ENCODE assay signal across 11 cellular contexts in the genomic region with DNA sequence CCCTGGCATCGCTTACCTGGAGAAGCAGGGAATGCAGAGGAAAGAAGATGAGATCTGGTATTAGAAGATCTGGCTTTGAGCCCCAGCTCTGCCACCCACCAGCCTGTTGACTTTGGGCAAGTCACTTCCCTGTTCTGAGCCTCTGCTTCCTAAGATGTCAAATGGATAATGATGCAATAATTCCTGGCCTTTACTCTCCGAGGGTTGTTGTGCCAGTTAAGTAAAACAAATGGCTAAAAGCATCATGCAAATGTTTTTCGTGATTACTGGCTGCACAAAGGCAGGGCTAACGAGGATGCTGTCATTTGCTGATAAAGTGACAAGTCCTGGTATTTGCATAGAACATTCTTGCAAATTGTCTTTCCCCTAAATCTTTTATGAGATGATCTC. TPM values are rescaled to one million over a fixed set of nuclear protein-coding genes. Genes with fewer than 3 reads are reported as not detected.
DNase-seq lines count a peak whose midpoint lies in the region; ATAC-seq and TF ChIP-seq lines count a peak whose summit lies in the region.
"Had no signal": no experiment of that assay in that cellular context is flagged by ENCODE, and none has a peak within 500 bp of the region (broad histone marks: within the 10 kb centered on the region; RNA-seq: fewer than 3 reads in every experiment).

No MANE protein-coding gene starts in this region.

- H3K27ac Mint-ChIP-seq in CD8-positive, alpha-beta T cell, result peak overlapping the region; percentile 62
- peak overlapping the region; percentile 41 for H3K27ac Mint-ChIP-seq in activated naive CD8-positive, alpha-beta T cell
- H3K27ac Mint-ChIP-seq in natural killer cell, result peak overlapping the region; percentile 87 to 96

- peaks cover 30% of the 10 kb centered on the region for H3F3A ChIP-seq in MM.1S (ENCODE audit: insufficient read depth, low read length)

- peaks cover 39% of the 10 kb centered on the region for H3K4me1 Mint-ChIP-seq in CD8-positive, alpha-beta T cell (ENCODE audit: low read depth)
- peaks cover 37% of the 10 kb centered on the region for H3K4me1 Mint-ChIP-seq in activated naive CD8-positive, alpha-beta T cell (ENCODE audit: low read depth)
- H3K4me1 Mint-ChIP-seq in natural killer cell, result peaks cover 38 to 39% of the 10 kb centered on the region in 2 donors

- no peaks in the 10 kb centered on the region for H3K9me3 Mint-ChIP-seq in CD8-positive, alpha-beta T cell
- no peaks in the 10 kb centered on the region for H3K9me3 Mint-ChIP-seq in activated naive CD8-positive, alpha-beta T cell (ENCODE audit: low read depth)
- H3K9me3 Mint-ChIP-seq in natural killer cell, result no peaks in the 10 kb centered on the region

- H3K4me3 Mint-ChIP-seq in CD8-positive, alpha-beta T cell, result peak overlapping the region; percentile 94
- H3K4me3 Mint-ChIP-seq in activated naive CD8-positive, alpha-beta T cell, result peak overlapping the region; percentile 93
- peak overlapping the region; percentile 93 for H3K4me3 Mint-ChIP-seq in natural killer cell

- CTCF ChIA-PET in CD8-positive, alpha-beta T cell (lab: Charles Lee), result interaction anchor here (1.7 to 6.3 kb wide), 2 partner anchors 8 to 15 kb away, joined by 4 to 69 read pairs; a partner anchor contains a TSS

- H3K9me3 ChIP-seq in CD8-positive, alpha-beta T cell (ENCODE audit: low read length), result no peaks in the 10 kb centered on the region
- H3K9me3 ChIP-seq in MM.1S (replicated peaks; ENCODE audit: insufficient read depth, low read length) (no peaks in the 10 kb centered on the region), right atrium auricular region (no peaks in the 10 kb centered on the region)
- H3K9me3 ChIP-seq: esophagus muscularis mucosa had no signal

- H3K9me2 ChIP-seq in MM.1S (replicated peaks; ENCODE audit: insufficient read depth, low read length), result no peaks in the 10 kb centered on the region

- POLR2A ChIA-PET in CD8-positive, alpha-beta T cell (lab: Charles Lee), result interaction anchor here (1.0 to 5.9 kb wide), 3 partner anchors 9 to 77 kb away, joined by 3 to 65 read pairs (median 58); a partner anchor contains a TSS

- H3K79me2 ChIP-seq in MM.1S (ENCODE audit: low read length), result peaks cover 7% of the 10 kb centered on the region; the same call in 1 of the 2 replicates

- TF ChIP-seq CTCF in CD8-positive, alpha-beta T cell (IDR thresholded peaks at IDR 0.05), result no peak
- TF ChIP-seq CTCF in MM.1S (IDR thresholded peaks at IDR 0.05; ENCODE audit: low read length) (no peak), natural killer cell (IDR thresholded peaks at IDR 0.05) (no peak), right atrium auricular region (IDR thresholded peaks at IDR 0.05) (no peak)

- H3K9ac ChIP-seq in MM.1S (ENCODE audit: low read length), result no peak overlapping the region

- no peak for DNase-seq in CD8-positive, alpha-beta T cell
- DNase-seq in MM.1S (no peak), natural killer cell (no peak), NCI-H187 (lab: John Stamatoyannopoulos, UW) (no peak), middle frontal gyrus (ENCODE audit: extremely low spot score, low spot score) (no peak), right atrium auricular region (ENCODE audit: low spot score) (no peak)
- DNase-seq: activated gamma-delta T cell, Right ventricle myocardium superior had no signal

- H3K4me3 ChIP-seq in CD8-positive, alpha-beta T cell (ENCODE audit: low read depth, low read length), result no peak overlapping the region
- H3K4me3 ChIP-seq in MM.1S (ENCODE audit: low read length), result peak overlapping the region; percentile 11; the same call in 1 of the 2 replicates
- H3K4me3 ChIP-seq in right atrium auricular region, result no peak overlapping the region

- no peaks in the 10 kb centered on the region for H3K27me3 ChIP-seq in CD8-positive, alpha-beta T cell (ENCODE audit: insufficient read depth, low read length)
- H3K27me3 ChIP-seq in MM.1S (replicated peaks; ENCODE audit: insufficient read depth, low read length) (no peaks in the 10 kb centered on the region), right atrium auricular region (no peaks in the 10 kb centered on the region)
- H3K27me3 ChIP-seq: esophagus muscularis mucosa had no signal

- H3K36me3 ChIP-seq in CD8-positive, alpha-beta T cell (ENCODE audit: insufficient read depth, low read length), result no peaks in the 10 kb centered on the region
- no peaks in the 10 kb centered on the region for H3K36me3 ChIP-seq in MM.1S (replicated peaks; ENCODE audit: insufficient read depth, low read length)
- H3K36me3 ChIP-seq in right atrium auricular region, result peaks cover 9% of the 10 kb centered on the region

- peaks cover 6% of the 10 kb centered on the region for H3K36me3 Mint-ChIP-seq in CD8-positive, alpha-beta T cell
- no peaks in the 10 kb centered on the region for H3K36me3 Mint-ChIP-seq in activated naive CD8-positive, alpha-beta T cell
- H3K36me3 Mint-ChIP-seq in natural killer cell, result no peaks in the 10 kb centered on the region

- peak overlapping the region; percentile 89; the same call in 1 of the 2 replicates for H3K4me2 ChIP-seq in MM.1S (ENCODE audit: low read depth, low read length)

- no peaks in the 10 kb centered on the region for H3K27me3 Mint-ChIP-seq in CD8-positive, alpha-beta T cell (ENCODE audit: low read depth)
- H3K27me3 Mint-ChIP-seq in activated naive CD8-positive, alpha-beta T cell, result no peaks in the 10 kb centered on the region
- no peaks in the 10 kb centered on the region for H3K27me3 Mint-ChIP-seq in natural killer cell (ENCODE audit: low read depth in 2 of 2)

- no peak for ATAC-seq in CD8-positive, alpha-beta T cell
- ATAC-seq in natural killer cell (no peak), GM18511 (IDR thresholded peaks at IDR 0.05; ENCODE audit: unreplicated experiment) (no peak)

- H3K4me1 ChIP-seq in CD8-positive, alpha-beta T cell (ENCODE audit: insufficient read depth, low read length), result peaks cover 35% of the 10 kb centered on the region
- peaks cover 23% of the 10 kb centered on the region for H3K4me1 ChIP-seq in MM.1S (ENCODE audit: low read length)
- peaks cover 0 to 15% of the 10 kb centered on the region in 2 donors for H3K4me1 ChIP-seq in right atrium auricular region

- intact Hi-C loops in CD8-positive, alpha-beta T cell (cut with DNase I, micrococcal nuclease), result loop anchor here (2.0 to 10.0 kb wide), 3 partner anchors 124 to 1360 kb away; a partner anchor contains a TSS
- intact Hi-C loops in natural killer cell (cut with micrococcal nuclease), result no loop called here

- H2AFZ ChIP-seq in MM.1S (ENCODE audit: low read length), result no peak overlapping the region

- no peaks in the 10 kb centered on the region for H4K20me1 ChIP-seq in MM.1S (ENCODE audit: insufficient read depth, low read length)

- no peak overlapping the region for H3K27ac ChIP-seq in CD8-positive, alpha-beta T cell (ENCODE audit: low read depth, low read length)
- H3K27ac ChIP-seq in MM.1S (ENCODE audit: low read length) (no peak overlapping the region), right atrium auricular region (no peak overlapping the region)

RNA-seq across cellular contexts. Expression of a gene that starts 1.3 kb away (rescaled TPM):
- 10 to 100 TPM in 1 of 2 experiments, 1 to 10 TPM in 1; 8.4 to 10.1 TPM for total RNA-seq in CD8-positive, alpha-beta T cell
- total RNA-seq in natural killer cell, result 10 to 100 TPM; 14.0 to 19.1 (median 18.2) TPM
- total RNA-seq in right atrium auricular region, result 1 to 10 TPM; 2.6 to 8.9 TPM

RNA-seq across cellular contexts. Expression of a gene that starts 10.1 kb away (rescaled TPM):
- total RNA-seq in CD8-positive, alpha-beta T cell, result 100 to 1,000 TPM; 460 to 476 TPM
- total RNA-seq in natural killer cell (100 to 1,000 TPM; 363 to 391 (median 378) TPM), right atrium auricular region (100 to 1,000 TPM; 140 to 150 TPM)

RNA-seq across cellular contexts. Expression of a gene that starts 39.5 kb away (rescaled TPM):
- 10 to 100 TPM; 64.9 to 67.4 TPM for total RNA-seq in CD8-positive, alpha-beta T cell
- total RNA-seq in natural killer cell, result 10 to 100 TPM; 59.7 to 66.9 (median 59.8) TPM
- total RNA-seq in right atrium auricular region, result 10 to 100 TPM; 13.6 to 23.7 TPM

Comparison
In these comparisons a context has a peak if more than half of its experiments do, and no peak if none do; other contexts are left out.
1. H3K27ac Mint-ChIP-seq: peak in every context shown above with its lines; median percentile 92 in natural killer cell; 62 in CD8-positive, alpha-beta T cell; 41 in activated naive CD8-positive, alpha-beta T cell.